In the genomic region with DNA sequence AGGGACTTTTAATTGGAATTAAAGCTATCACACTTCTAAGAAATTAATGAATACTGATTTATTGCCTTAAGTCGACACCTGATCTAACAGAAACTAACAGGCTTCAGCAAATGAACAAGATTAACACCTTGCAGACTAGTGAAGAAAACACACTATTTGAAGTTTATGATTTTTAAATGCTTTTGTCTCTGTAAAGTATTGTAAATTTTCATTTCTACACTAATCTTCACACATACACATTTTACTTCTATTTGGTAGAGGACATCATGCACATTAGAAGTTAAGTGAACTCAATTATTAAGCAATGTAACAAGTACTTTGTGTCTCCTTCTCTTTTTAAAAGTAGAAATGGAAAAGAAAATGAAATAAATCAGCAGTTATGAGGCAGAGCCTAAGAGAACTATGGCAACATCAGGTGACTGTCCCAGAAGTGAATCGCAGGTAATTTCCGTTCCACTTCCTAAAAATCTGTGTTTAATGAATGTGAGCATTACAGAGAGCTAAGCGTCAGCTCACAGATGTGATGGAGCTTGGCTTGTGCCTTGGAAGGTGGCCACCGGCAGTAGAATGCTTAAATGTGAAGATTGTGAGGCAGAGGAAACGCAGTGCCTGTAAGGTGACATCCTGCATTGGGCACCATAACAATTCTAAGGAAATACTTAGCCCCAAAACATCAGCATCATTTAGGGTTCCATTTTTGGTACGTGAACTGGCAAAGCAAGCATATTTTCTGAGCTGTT, we compare ENCODE assay signal across 8 cellular contexts. TPM values are rescaled to one million over a fixed set of nuclear protein-coding genes. Genes with fewer than 3 reads are reported as not detected.
DNase-seq lines count a peak whose midpoint lies in the region; ATAC-seq, FAIRE-seq and TF ChIP-seq lines count a peak whose summit lies in the region.

No MANE protein-coding gene starts in this region.

- peaks cover 21% of the 10 kb centered on the region for H3K36me3 ChIP-seq in MG63

- H3K27me3 Mint-ChIP-seq in naive thymus-derived CD8-positive, alpha-beta T cell: no peaks in the 10 kb centered on the region

- no peaks in the 10 kb centered on the region for H3K9me3 ChIP-seq in MG63

- DNase-seq in AG09309 (ENCODE audit: low read depth) (no peak), MG63 (no peak), cortex of kidney (lab: John Stamatoyannopoulos, UW) (no peak), ecto neural progenitor cell (ENCODE audit: low spot score) (no peak), GM12891 (ENCODE audit: insufficient read length, low spot score) (no peak), middle frontal gyrus (ENCODE audit: extremely low spot score, low spot score) (no peak)
- peak in 7 of 10 donors; percentile 25 to 71 (median 48) for DNase-seq in naive thymus-derived CD8-positive, alpha-beta T cell

- no peak for FAIRE-seq in GM12891 (lab: Jason Lieb, UNC)

- H3K4me3 ChIP-seq in AG09309 (ENCODE audit: control insufficient read depth, low read depth, low read length): peak overlapping the region; percentile 100
- H3K4me3 ChIP-seq in MG63: peak overlapping the region; percentile 92

- no peak for TF ChIP-seq CTCF in AG09309 (IDR thresholded peaks at IDR 0.05; ENCODE audit: control insufficient read depth, insufficient read depth, low read depth, low read length, missing control alignments)

- ATAC-seq in naive thymus-derived CD8-positive, alpha-beta T cell: peak in 1 of 2 donors; percentile 20

- peak overlapping the region; percentile 87 to 100 (median 97) for H3K4me3 Mint-ChIP-seq in naive thymus-derived CD8-positive, alpha-beta T cell

- peak overlapping the region; percentile 93 to 100 (median 96) for H3K27ac Mint-ChIP-seq in naive thymus-derived CD8-positive, alpha-beta T cell

- no peaks in the 10 kb centered on the region for H3K9me3 Mint-ChIP-seq in naive thymus-derived CD8-positive, alpha-beta T cell

- peaks cover 36 to 88% (median 67%) of the 10 kb centered on the region in 4 donors for H3K4me1 Mint-ChIP-seq in naive thymus-derived CD8-positive, alpha-beta T cell

- POLR2A ChIA-PET in naive thymus-derived CD8-positive, alpha-beta T cell (lab: Charles Lee): interaction anchor here (0.7 to 11.4 kb wide), 25 partner anchors 8 to 211 kb away, joined by 3 to 681 read pairs (median 8); a partner anchor contains a TSS

- no peaks in the 10 kb centered on the region for H3K27me3 ChIP-seq in MG63

- TF ChIP-seq POLR2A in GM12891 (IDR thresholded peaks at IDR 0.05; ENCODE audit: low read depth, low read length): no peak

- peak overlapping the region; percentile 99 for H3K27ac ChIP-seq in cingulate gyrus (ENCODE audit: low read depth, low read length)

- H3K36me3 Mint-ChIP-seq in naive thymus-derived CD8-positive, alpha-beta T cell: peaks cover 7 to 48% (median 45%) of the 10 kb centered on the region in 3 donors

TF ChIP-seq in GM12891, 5 proteins besides CTCF, POLR2A, EP300 and RAD21:
- no peak for TF ChIP-seq PAX5 (IDR thresholded peaks at IDR 0.05; ENCODE audit: insufficient read depth, low read length, severe bottlenecking)
- no peak for TF ChIP-seq POU2F2 (IDR thresholded peaks at IDR 0.05; ENCODE audit: low read depth, low read length)
- no peak for TF ChIP-seq POLR2AphosphoS5 (IDR thresholded peaks at IDR 0.05; ENCODE audit: low read depth, low read length)
- no peak for TF ChIP-seq TAF1 (IDR thresholded peaks at IDR 0.05; ENCODE audit: low read depth, low read length)
- no peak for TF ChIP-seq SPI1 (IDR thresholded peaks at IDR 0.05; ENCODE audit: low read depth, low read length)

RNA-seq across cellular contexts. Expression of a gene that starts 1.2 kb away (rescaled TPM):
- total RNA-seq in MG63 (2014; rRNA removed; shearing (Covaris generic); ENCODE audit: low replicate concordance): 92.3 and 139 TPM in 2 replicates
- 100 to 1,000 TPM; 369 to 376 TPM for total RNA-seq in naive thymus-derived CD8-positive, alpha-beta T cell
- 100 to 1,000 TPM; 358 to 485 (median 396) TPM for polyA plus RNA-seq in naive thymus-derived CD8-positive, alpha-beta T cell
- 43.6 TPM for polyA plus RNA-seq in GM12891 (2012; ENCODE audit: low read depth, missing spikeins)

RNA-seq across cellular contexts. Expression of a gene that starts 31.8 kb away (rescaled TPM):
- total RNA-seq in MG63 (2014; rRNA removed; shearing (Covaris generic); ENCODE audit: low replicate concordance): not detected in 2 replicates
- total RNA-seq in naive thymus-derived CD8-positive, alpha-beta T cell: 10 to 100 TPM; 73.4 to 73.5 TPM
- polyA plus RNA-seq in naive thymus-derived CD8-positive, alpha-beta T cell: 100 to 1,000 TPM in 2 of 3 donors, 10 to 100 TPM in 1; 92.4 to 271 (median 227) TPM
- polyA plus RNA-seq in GM12891 (2012; ENCODE audit: low read depth, missing spikeins): 0.18 TPM

Comparison
In these comparisons a context has a peak if more than half of its experiments do, and no peak if none do; other contexts are left out.
1. DNase-seq: peak in naive thymus-derived CD8-positive, alpha-beta T cell (7 of 10); none in AG09309 (single experiment), MG63 (single experiment), cortex of kidney (single experiment), ecto neural progenitor cell (single experiment), GM12891 (single experiment) and middle frontal gyrus (single experiment).
2. RNA of a gene that starts 31.8 kb away (total RNA-seq): 73.4 to 73.5 TPM in naive thymus-derived CD8-positive, alpha-beta T cell; not detected in MG63; every median in the first group is over 10 times any median in the second.